Comparison of ENCODE assay signal across 8 cellular contexts in the genomic region with DNA sequence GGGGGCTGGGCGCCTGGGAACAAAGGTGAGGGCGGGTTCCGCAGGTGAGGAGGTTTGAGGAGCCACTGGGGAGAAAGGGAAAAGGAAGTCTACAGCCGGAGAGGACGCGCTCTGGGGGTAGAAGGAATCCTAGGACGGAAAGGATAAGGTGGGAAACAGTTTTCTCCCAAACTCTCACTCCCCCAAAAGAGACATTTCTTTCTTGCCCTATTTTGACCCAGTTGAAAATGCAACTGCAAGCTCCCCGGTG. TPM values are rescaled to one million over a fixed set of nuclear protein-coding genes. Genes with fewer than 3 reads are reported as not detected.
DNase-seq lines count a peak whose midpoint lies in the region; ATAC-seq and TF ChIP-seq lines count a peak whose summit lies in the region.

No MANE protein-coding gene starts in this region.

- peak overlapping the region; percentile 83 for H2AFZ ChIP-seq in fibroblast of lung (ENCODE audit: low read length)

- H3K4me3 ChIP-seq in fibroblast of lung (replicated peaks in 1 of 4; ENCODE audit: control extremely low read depth in 1 of 4, insufficient read depth in 1 of 4, low read depth in 3 of 4, low read length in 4 of 4): peak overlapping the region; percentile 76 to 84 (median 80)
- peak overlapping the region; percentile 82 for H3K4me3 ChIP-seq in retinal pigment epithelial cell (ENCODE audit: low read length)

- H3K79me2 ChIP-seq in fibroblast of lung (ENCODE audit: control insufficient read depth, insufficient read depth, low read length): peaks cover 40% of the 10 kb centered on the region

- H3K36me3 ChIP-seq in fibroblast of lung (ENCODE audit: control insufficient read depth, insufficient read depth, low read length): peaks cover 2% of the 10 kb centered on the region

- ATAC-seq in GM21786 (IDR thresholded peaks at IDR 0.05; ENCODE audit: unreplicated experiment) (no peak), HG03025 (IDR thresholded peaks at IDR 0.05; ENCODE audit: low FRiP score, unreplicated experiment) (no peak)

- no peaks in the 10 kb centered on the region for H3K9me3 ChIP-seq in fibroblast of lung (ENCODE audit: control insufficient read depth, insufficient read depth, low read depth, low read length)

- no peak for TF ChIP-seq CTCF in fibroblast of lung (conservative IDR thresholded peaks at IDR 0.05 in 1 of 2, IDR thresholded peaks at IDR 0.05 in 1 of 2; ENCODE audit: low read depth in 1 of 2, low read length in 2 of 2)
- no peak for TF ChIP-seq CTCF in retinal pigment epithelial cell (conservative IDR thresholded peaks at IDR 0.05; ENCODE audit: low read depth, low read length)

- DNase-seq in SIG-M5 treated with dmso at 0.1 percent for 504 hours (lab: John Stamatoyannopoulos, UW; ENCODE audit: unreplicated experiment) (peak; percentile 57), SIG-M5 (lab: John Stamatoyannopoulos, UW) (no peak), SK-MEL-5 (ENCODE audit: low read depth, low spot score) (peak; percentile 55), fibroblast of lung (ENCODE audit: low read depth in 2 of 2) (no peak), retinal pigment epithelial cell (ENCODE audit: low read depth) (no peak), HPDE6-E6E7 (ENCODE audit: extremely low spot score) (no peak)

- H3K9ac ChIP-seq in fibroblast of lung (ENCODE audit: insufficient read depth, low read length): peak overlapping the region; percentile 31

- no peaks in the 10 kb centered on the region for H4K20me1 ChIP-seq in fibroblast of lung (ENCODE audit: control insufficient read depth, extremely low read depth, insufficient read depth, low read length)

- H3K27me3 ChIP-seq in fibroblast of lung (ENCODE audit: control insufficient read depth, insufficient read depth, low read length): no peaks in the 10 kb centered on the region

- peaks cover 3% of the 10 kb centered on the region for H3K4me1 ChIP-seq in fibroblast of lung (ENCODE audit: control insufficient read depth, extremely low read depth, insufficient read depth, low read length)

- in situ Hi-C loops in SK-MEL-5 (cut with HindIII; ENCODE audit: low pct_unique_long_range_greater_than_20kb, low sequenced_read_pairs): no loop called here

- peak overlapping the region; percentile 41 for H3K27ac ChIP-seq in fibroblast of lung (ENCODE audit: insufficient read depth, low read length)

- H3K4me2 ChIP-seq in fibroblast of lung (ENCODE audit: extremely low read depth, insufficient read depth, low read length): peak overlapping the region; percentile 93

RNA-seq across cellular contexts. Expression of gene POLR1D, which starts 0.7 kb away (rescaled TPM):
- 205 and 213 TPM in 2 replicates for total RNA-seq in SK-MEL-5 (2014; rRNA removed; shearing (Covaris generic))
- polyA plus RNA-seq in SK-MEL-5 (2015; cell fraction: cytosol; rRNA removed): 164 and 172 TPM in 2 replicates
- 91.1 and 96.5 TPM in 2 replicates for polyA plus RNA-seq in SK-MEL-5 (2015; cell fraction: nucleus; rRNA removed)
- 84.6 and 110 TPM in 2 replicates for total RNA-seq in fibroblast of lung
- polyA plus RNA-seq in fibroblast of lung: 96.0 and 99.6 TPM in 2 replicates
- 92.0 and 93.4 TPM in 2 replicates for polyA plus RNA-seq in fibroblast of lung (2012)
- 11.7 and 16.7 TPM in 2 replicates for polyA minus RNA-seq in fibroblast of lung (ENCODE audit: low replicate concordance)

RNA-seq across cellular contexts. Expression of gene LNX2, which starts 0.7 kb away (rescaled TPM):
- total RNA-seq in SK-MEL-5 (2014; rRNA removed; shearing (Covaris generic)): 13.4 and 14.8 TPM in 2 replicates
- 12.1 and 17.0 TPM in 2 replicates for polyA plus RNA-seq in SK-MEL-5 (2015; cell fraction: cytosol; rRNA removed)
- polyA plus RNA-seq in SK-MEL-5 (2015; cell fraction: nucleus; rRNA removed): 5.8 and 6.1 TPM in 2 replicates
- 5.6 and 7.6 TPM in 2 replicates for total RNA-seq in fibroblast of lung
- 6.0 and 6.2 TPM in 2 replicates for polyA plus RNA-seq in fibroblast of lung
- 3.2 and 3.6 TPM in 2 replicates for polyA plus RNA-seq in fibroblast of lung (2012)
- polyA minus RNA-seq in fibroblast of lung (ENCODE audit: low replicate concordance): 6.9 and 7.2 TPM in 2 replicates

Comparison
In these comparisons a context has a peak if more than half of its experiments do, and no peak if none do; other contexts are left out.
1. DNase-seq: peak in SIG-M5 treated with dmso at 0.1 percent for 504 hours (single experiment) and SK-MEL-5 (single experiment); none in SIG-M5 (single experiment), fibroblast of lung (0 of 2), retinal pigment epithelial cell (single experiment) and HPDE6-E6E7 (single experiment).